ENCODE assay signal across 12 cellular contexts in genomic region chr20:47973519-47974233, GRCh38.
A peak's percentile ranks its signal among the peaks of the same experiment; 100 is the strongest.
DNase-seq lines count a peak whose midpoint lies in the region; ATAC-seq and FAIRE-seq lines count a peak whose summit lies in the region.
"Had no signal": no experiment of that assay in that cellular context is flagged by ENCODE, and none has a peak within 500 bp of the region (broad histone marks: within the 10 kb centered on the region; RNA-seq: fewer than 3 reads in every experiment).

No MANE protein-coding gene starts in this region.

- no peaks in the 10 kb centered on the region for H3K9me3 Mint-ChIP-seq in activated CD8-positive, alpha-beta T cell treated with anti-CD3 and anti-CD28 coated beads, Interleukin-2, amount 10 ng/mL, durations not matched to agents 7 days and 5 days (ENCODE audit: insufficient read depth)

- DNase-seq in MV-4-11 (lab: John Stamatoyannopoulos, UW) (peak; percentile 38), ecto neural progenitor cell (ENCODE audit: low spot score) (peak; percentile 76), mesenteric fat pad (ENCODE audit: low spot score) (peak; percentile 87), urothelium cell line (ENCODE audit: low spot score) (peak; percentile 83), NCI-H446 treated with DMSO at 0.1 percent for 48 hours (lab: John Stamatoyannopoulos, UW) (no peak), glomerular visceral epithelial cell (ENCODE audit: extremely low spot score) (no peak)
- DNase-seq in activated CD8-positive, alpha-beta T cell treated with anti-CD3 and anti-CD28 coated beads, Interleukin-2, amount 10 ng/mL, durations not matched to agents 7 days and 5 days, result no peak
- DNase-seq: activated naive CD4-positive, alpha-beta T cell treated with Interleukin-2 at 50 U/mL for 16 hours; CD4-positive, CD25-positive, alpha-beta regulatory T cell; NCI-H187; NCI-H82 had no signal

- no peak for FAIRE-seq in urothelium cell line (lab: Jason Lieb, UNC)

- POLR2A ChIA-PET in activated CD8-positive, alpha-beta T cell treated with anti-CD3 and anti-CD28 coated beads, Interleukin-2, amount 10 ng/mL, durations not matched to agents 7 days and 5 days (lab: Charles Lee), result no interaction called here

- no peak overlapping the region for H3K27ac Mint-ChIP-seq in activated CD8-positive, alpha-beta T cell treated with anti-CD3 and anti-CD28 coated beads, Interleukin-2, amount 10 ng/mL, durations not matched to agents 7 days and 5 days
- H3K27ac Mint-ChIP-seq: CD4-positive, CD25-positive, alpha-beta regulatory T cell; IgD-negative memory B cell had no signal

- H3K27me3 Mint-ChIP-seq in activated CD8-positive, alpha-beta T cell treated with anti-CD3 and anti-CD28 coated beads, Interleukin-2, amount 10 ng/mL, durations not matched to agents 7 days and 5 days (ENCODE audit: low read depth), result peaks cover 3% of the 10 kb centered on the region

- no peak overlapping the region for H3K4me3 Mint-ChIP-seq in activated CD8-positive, alpha-beta T cell treated with anti-CD3 and anti-CD28 coated beads, Interleukin-2, amount 10 ng/mL, durations not matched to agents 7 days and 5 days
- H3K4me3 Mint-ChIP-seq: CD4-positive, CD25-positive, alpha-beta regulatory T cell; IgD-negative memory B cell had no signal

- peaks cover 14% of the 10 kb centered on the region for H3K4me1 Mint-ChIP-seq in activated CD8-positive, alpha-beta T cell treated with anti-CD3 and anti-CD28 coated beads, Interleukin-2, amount 10 ng/mL, durations not matched to agents 7 days and 5 days (ENCODE audit: low read depth)

- CTCF ChIA-PET in activated CD8-positive, alpha-beta T cell treated with anti-CD3 and anti-CD28 coated beads, Interleukin-2, amount 10 ng/mL, durations not matched to agents 7 days and 5 days (lab: Charles Lee), result no interaction called here

- no peak for ATAC-seq in activated CD8-positive, alpha-beta T cell treated with anti-CD3 and anti-CD28 coated beads, Interleukin-2, amount 10 ng/mL, durations not matched to agents 7 days and 5 days

- no peaks in the 10 kb centered on the region for H3K36me3 Mint-ChIP-seq in activated CD8-positive, alpha-beta T cell treated with anti-CD3 and anti-CD28 coated beads, Interleukin-2, amount 10 ng/mL, durations not matched to agents 7 days and 5 days (ENCODE audit: low read depth)
- H3K36me3 Mint-ChIP-seq: CD4-positive, CD25-positive, alpha-beta regulatory T cell; IgD-negative memory B cell had no signal

Comparison
In these comparisons a context has a peak if more than half of its experiments do, and no peak if none do; other contexts are left out.
1. DNase-seq: peak in MV-4-11 (single experiment), ecto neural progenitor cell (single experiment), mesenteric fat pad (single experiment) and urothelium cell line (single experiment); none in NCI-H446 treated with DMSO at 0.1 percent for 48 hours (single experiment), activated CD8-positive, alpha-beta T cell treated with anti-CD3 and anti-CD28 coated beads, Interleukin-2, amount 10 ng/mL, durations not matched to agents 7 days and 5 days (single experiment) and glomerular visceral epithelial cell (single experiment).